Comparison of ENCODE assay signal across 9 cellular contexts in genomic region chr3:33505027-33505426, GRCh38.
"Had no signal": no experiment of that assay in that cellular context is flagged by ENCODE, and none has a peak within 500 bp of the region (broad histone marks: within the 10 kb centered on the region; RNA-seq: fewer than 3 reads in every experiment).

No MANE protein-coding gene starts in this region.

- H3K4me1 Mint-ChIP-seq: GM23338, H9 had no signal

- H3K27ac ChIP-seq: HL-60, KMS-11 had no signal

- H3K4me2 ChIP-seq: GM23338, KMS-11 had no signal

- FAIRE-seq: H1, H54 had no signal

- H3K4me3 ChIP-seq: GM23338 had no signal

- H3K4me3 Mint-ChIP-seq: GM23338, H9 had no signal

- DNase-seq: H9, HCEC 1CT, IMR-90, KBM-7 had no signal

- ATAC-seq: GM23338 had no signal

- H2AFZ ChIP-seq: GM23338 had no signal

- H3K9ac ChIP-seq: KMS-11 had no signal

- H3K27ac Mint-ChIP-seq: GM23338, H9 had no signal
